ENCODE assay signal across 9 cellular contexts in genomic region chr19:18915639-18916038, GRCh38. TPM values are rescaled to one million over a fixed set of nuclear protein-coding genes. Genes with fewer than 3 reads are reported as not detected.
DNase-seq lines count a peak whose midpoint lies in the region; ATAC-seq and TF ChIP-seq lines count a peak whose summit lies in the region.
"Had no signal": no experiment of that assay in that cellular context is flagged by ENCODE, and none has a peak within 500 bp of the region (broad histone marks: within the 10 kb centered on the region; RNA-seq: fewer than 3 reads in every experiment).

No MANE protein-coding gene starts in this region.

- H3K27me3 ChIP-seq in fibroblast of lung (ENCODE audit: control insufficient read depth, insufficient read depth, low read length): no peaks in the 10 kb centered on the region

- no peak overlapping the region for H2AFZ ChIP-seq in fibroblast of lung (ENCODE audit: low read length)

- no TSS peak for BruUV-seq in Calu3 (replicated peaks; lab: Mats Ljungman, UMichigan)

- H3K27me3 Mint-ChIP-seq in Calu3 (ENCODE audit: unreplicated experiment): no peaks in the 10 kb centered on the region

- peaks cover 4% of the 10 kb centered on the region for H3K4me1 ChIP-seq in fibroblast of lung (ENCODE audit: control insufficient read depth, extremely low read depth, insufficient read depth, low read length)

- H3K4me3 Mint-ChIP-seq in Calu3 (ENCODE audit: low read depth, unreplicated experiment): no peak overlapping the region

- H3K4me2 ChIP-seq in fibroblast of lung (ENCODE audit: extremely low read depth, insufficient read depth, low read length): no peak overlapping the region

- ATAC-seq in HG03139 (IDR thresholded peaks at IDR 0.05; ENCODE audit: unreplicated experiment) (no peak), GM21390 (IDR thresholded peaks at IDR 0.05; ENCODE audit: unreplicated experiment) (no peak), GM18519 (IDR thresholded peaks at IDR 0.05; ENCODE audit: low FRiP score, unreplicated experiment) (no peak)

- intact Hi-C loops in Calu3 (cut with micrococcal nuclease; ENCODE audit: unreplicated experiment): no loop called here

- H3K4me3 ChIP-seq in fibroblast of lung (replicated peaks in 1 of 4; ENCODE audit: control extremely low read depth in 1 of 4, insufficient read depth in 1 of 4, low read depth in 3 of 4, low read length in 4 of 4): no peak overlapping the region

- no peaks in the 10 kb centered on the region for H4K20me1 ChIP-seq in fibroblast of lung (ENCODE audit: control insufficient read depth, extremely low read depth, insufficient read depth, low read length)

- peak; percentile 46 for DNase-seq in Calu3
- DNase-seq in HuH-7 (ENCODE audit: low spot score): peak; percentile 86
- DNase-seq in UCSD-AML1 (lab: John Stamatoyannopoulos, UW; ENCODE audit: unreplicated experiment): peak; percentile 55
- DNase-seq in fibroblast of lung (ENCODE audit: low read depth in 2 of 2): peak; percentile 21 to 47
- DNase-seq in putamen (ENCODE audit: low spot score): peak; percentile 75

- no peak for TF ChIP-seq CTCF in Calu3 (IDR thresholded peaks at IDR 0.05; ENCODE audit: unreplicated experiment)
- peak; percentile 17 to 34 for TF ChIP-seq CTCF in fibroblast of lung (conservative IDR thresholded peaks at IDR 0.05 in 1 of 2, IDR thresholded peaks at IDR 0.05 in 1 of 2; ENCODE audit: low read depth in 1 of 2, low read length in 2 of 2)

- peaks cover 51% of the 10 kb centered on the region for H3K79me2 ChIP-seq in fibroblast of lung (ENCODE audit: control insufficient read depth, insufficient read depth, low read length)

- CTCF ChIA-PET in Calu3 (lab: Charles Lee): interaction anchor here (1.0 to 1.9 kb wide), 2 partner anchors 20 to 71 kb away, joined by 3 to 6 read pairs; no protein-coding TSS in a partner anchor

- H3K27ac ChIP-seq in fibroblast of lung (ENCODE audit: insufficient read depth, low read length): peak overlapping the region; percentile 41

- H3K9me3 Mint-ChIP-seq in Calu3 (ENCODE audit: low read depth, unreplicated experiment): no peaks in the 10 kb centered on the region

- no peak overlapping the region for H3K9ac ChIP-seq in fibroblast of lung (ENCODE audit: insufficient read depth, low read length)

- H3K9me3 ChIP-seq in fibroblast of lung (ENCODE audit: control insufficient read depth, insufficient read depth, low read depth, low read length): no peaks in the 10 kb centered on the region

- H3K27ac Mint-ChIP-seq in Calu3 (ENCODE audit: unreplicated experiment): no peak overlapping the region

- peaks cover 47% of the 10 kb centered on the region for H3K36me3 Mint-ChIP-seq in Calu3 (ENCODE audit: insufficient read depth, unreplicated experiment)

- H3K4me1 Mint-ChIP-seq in Calu3 (ENCODE audit: low read depth, unreplicated experiment): peaks cover 6% of the 10 kb centered on the region

- peaks cover 11% of the 10 kb centered on the region for H3K36me3 ChIP-seq in fibroblast of lung (ENCODE audit: control insufficient read depth, insufficient read depth, low read length)

RNA-seq across cellular contexts. Expression of gene COPE, which starts 3.5 kb away (rescaled TPM):
- total RNA-seq in Calu3 (2022) (137 and 143 TPM in 2 replicates), fibroblast of lung (120 and 182 TPM in 2 replicates)
- 146 and 159 TPM in 2 replicates for polyA plus RNA-seq in fibroblast of lung
- 218 and 273 TPM in 2 replicates for polyA plus RNA-seq in fibroblast of lung (2012)
- 127 and 172 TPM in 2 replicates for polyA minus RNA-seq in fibroblast of lung (ENCODE audit: low replicate concordance)

RNA-seq across cellular contexts. Expression of gene DDX49, which starts 3.9 kb away (rescaled TPM):
- total RNA-seq in Calu3 (2022) (34.4 and 37.3 TPM in 2 replicates), fibroblast of lung (55.7 and 56.3 TPM in 2 replicates)
- polyA plus RNA-seq in fibroblast of lung: 25.3 and 30.4 TPM in 2 replicates
- 28.6 and 39.6 TPM in 2 replicates for polyA plus RNA-seq in fibroblast of lung (2012)
- polyA minus RNA-seq in fibroblast of lung (ENCODE audit: low replicate concordance): 54.3 and 65.8 TPM in 2 replicates

RNA-seq across cellular contexts. Expression of gene CERS1, which starts 19.7 kb away (rescaled TPM):
- total RNA-seq in Calu3 (2022): 3.6 and 4.4 TPM in 2 replicates
- total RNA-seq in fibroblast of lung: 1.5 and 1.7 TPM in 2 replicates
- 0.23 and 1.4 TPM in 2 replicates for polyA plus RNA-seq in fibroblast of lung
- 0.42 and 2.2 TPM in 2 replicates for polyA plus RNA-seq in fibroblast of lung (2012)
- polyA minus RNA-seq in fibroblast of lung (ENCODE audit: low replicate concordance): 3.7 and 9.2 TPM in 2 replicates
- total RNA-seq: T-helper 1 cell treated with Interleukin-12 subunit alpha and Interleukin-12 subunit beta and Interleukin-4 antibody, amounts not matched to agents 30 ng/mL and 1 ng/mL, for 36 hours had no signal

RNA-seq across cellular contexts. Expression of gene HOMER3, which starts 25.4 kb away (rescaled TPM):
- total RNA-seq in Calu3 (2022) (19.0 and 20.2 TPM in 2 replicates), fibroblast of lung (60.1 and 70.2 TPM in 2 replicates)
- 23.7 and 35.7 TPM in 2 replicates for polyA plus RNA-seq in fibroblast of lung
- polyA plus RNA-seq in fibroblast of lung (2012): 42.2 and 76.5 TPM in 2 replicates
- 43.6 and 45.5 TPM in 2 replicates for polyA minus RNA-seq in fibroblast of lung (ENCODE audit: low replicate concordance)

Comparison
In these comparisons a context has a peak if more than half of its experiments do, and no peak if none do; other contexts are left out.
1. DNase-seq: peak in every context shown above with its lines; median percentile 86 in HuH-7; 75 in putamen; 55 in UCSD-AML1; 46 in Calu3; 34 in fibroblast of lung.